ENCODE assay signal across 1 cellular context in genomic region chr14:22842211-22843122, GRCh38.
TF ChIP-seq lines count a peak whose summit lies in the region.

No MANE protein-coding gene starts in this region.

TF ChIP-seq in HepG2, 621 proteins besides CTCF, POLR2A, EP300 and RAD21:
- TF ChIP-seq ZNF550 (CRISPR knock-in tag; IDR thresholded peaks at IDR 0.05; ENCODE audit: borderline replicate concordance): no peak
- TF ChIP-seq, protein P1, sequence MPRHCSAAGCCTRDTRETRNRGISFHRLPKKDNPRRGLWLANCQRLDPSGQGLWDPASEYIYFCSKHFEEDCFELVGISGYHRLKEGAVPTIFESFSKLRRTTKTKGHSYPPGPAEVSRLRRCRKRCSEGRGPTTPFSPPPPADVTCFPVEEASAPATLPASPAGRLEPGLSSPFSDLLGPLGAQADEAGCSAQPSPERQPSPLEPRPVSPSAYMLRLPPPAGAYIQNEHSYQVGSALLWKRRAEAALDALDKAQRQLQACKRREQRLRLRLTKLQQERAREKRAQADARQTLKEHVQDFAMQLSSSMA (CRISPR knock-in tag; IDR thresholded peaks at IDR 0.05): 0 out of 2 replicates have a peak, but pooled peaks have one; percentile 50
- no peak for TF ChIP-seq MAF1 (CRISPR knock-in tag; IDR thresholded peaks at IDR 0.05; ENCODE audit: borderline replicate concordance)
- 0 out of 2 replicates have a peak, but pooled peaks have one; percentile 23 for TF ChIP-seq MEIS1 (CRISPR knock-in tag; IDR thresholded peaks at IDR 0.05; ENCODE audit: borderline replicate concordance)
- TF ChIP-seq ZNF574 (CRISPR knock-in tag; IDR thresholded peaks at IDR 0.05): no peak
- TF ChIP-seq EEA1 (CRISPR knock-in tag; IDR thresholded peaks at IDR 0.05; ENCODE audit: borderline replicate concordance): 0 out of 2 replicates have a peak, but pooled peaks have one; percentile 9
- no peak for TF ChIP-seq ELK4 (CRISPR knock-in tag; IDR thresholded peaks at IDR 0.05; ENCODE audit: borderline replicate concordance)
- TF ChIP-seq NFIB (CRISPR knock-in tag; IDR thresholded peaks at IDR 0.05; ENCODE audit: borderline replicate concordance): 0 out of 2 replicates have a peak, but pooled peaks have one; percentile 35
- no peak for TF ChIP-seq ZNF136 (CRISPR knock-in tag; IDR thresholded peaks at IDR 0.05; ENCODE audit: low read depth)
- TF ChIP-seq ZNF761 (CRISPR knock-in tag; conservative IDR thresholded peaks at IDR 0.05): 0 out of 2 replicates have a peak, but pooled peaks have one; percentile 32
